32 cellular contexts compared by ENCODE assay signal in genomic region chr3:20400281-20400680, GRCh38.
"Had no signal": no experiment of that assay in that cellular context is flagged by ENCODE, and none has a peak within 500 bp of the region (broad histone marks: within the 10 kb centered on the region; RNA-seq: fewer than 3 reads in every experiment).

No MANE protein-coding gene starts in this region.

- H3K4me3 ChIP-seq: adrenal gland, ascending aorta, body of pancreas, breast epithelium, cardiac muscle cell had no signal

- H3K4me1 ChIP-seq: adrenal gland, ascending aorta, body of pancreas, breast epithelium had no signal

- H3K27ac ChIP-seq: adrenal gland, body of pancreas, brain microvascular endothelial cell, breast epithelium, cardiac muscle cell had no signal

- H3K9me3 ChIP-seq: adrenal gland, ascending aorta, body of pancreas, breast epithelium had no signal

- H3K27me3 ChIP-seq: adrenal gland, ascending aorta, body of pancreas, brain microvascular endothelial cell, breast epithelium, cardiac muscle cell had no signal

- H3K36me3 ChIP-seq: adrenal gland, ascending aorta, brain microvascular endothelial cell, breast epithelium, cardiac muscle cell had no signal

- ATAC-seq: activated naive CD4-positive, alpha-beta T cell treated with anti-CD3 and anti-CD28 coated beads, Interleukin-2, amount 50 U/mL, for 72 hours; activated naive CD8-positive, alpha-beta T cell treated with anti-CD3 and anti-CD28 coated beads, Interleukin-2, amount 50 U/mL, for 24 hours; activated T-cell treated with anti-CD3 and anti-CD28 coated beads, Interleukin-2, amount 50 U/mL, for 4 hours; activated T-cell treated with anti-CD3 and anti-CD28 coated beads, Interleukin-2, amount 50 U/mL, for 72 hours; activated T-helper 17 cell treated with anti-CD3 and anti-CD28 coated beads, Interleukin-2, amount 50 U/mL, for 72 hours; body of pancreas had no signal

- DNase-seq: activated effector memory CD4-positive, alpha-beta T cell treated with anti-CD3 and anti-CD28 coated beads, Interleukin-2, amount 50 U/mL, for 16 hours; activated effector memory CD4-positive, alpha-beta T cell treated with Interleukin-2 at 50 U/mL for 16 hours; activated gamma-delta T cell; activated gamma-delta T cell treated with Interleukin-2 at 50 U/mL for 16 hours; activated naive CD4-positive, alpha-beta T cell; activated naive CD4-positive, alpha-beta T cell treated with anti-CD3 and anti-CD28 coated beads for 36 hours; activated naive CD4-positive, alpha-beta T cell treated with anti-CD3 and anti-CD28 coated beads, Interleukin-2, amount 10 ng/mL, durations not matched to agents 7 days and 5 days; activated naive CD4-positive, alpha-beta T cell treated with anti-CD3 and anti-CD28 coated beads, Interleukin-2, amount 50 U/mL, for 16 hours; activated naive CD4-positive, alpha-beta T cell treated with Interleukin-2 at 50 U/mL for 16 hours; activated naive CD8-positive, alpha-beta T cell treated with anti-CD3 and anti-CD28 coated beads for 36 hours; activated naive CD8-positive, alpha-beta T cell treated with anti-CD3 and anti-CD28 coated beads, Interleukin-2, amount 10 ng/mL, durations not matched to agents 7 days and 5 days; activated naive CD8-positive, alpha-beta T cell treated with anti-CD3 and anti-CD28 coated beads, Interleukin-2, amount 50 U/mL, for 24 hours; activated T-cell treated with anti-CD3 and anti-CD28 coated beads for 4 hours; activated T-cell treated with anti-CD3 and anti-CD28 coated beads, Interleukin-2, amount 50 U/mL, for 1 hour; activated T-cell treated with anti-CD3 and anti-CD28 coated beads, Interleukin-2, amount 50 U/mL, for 24 hours; activated T-cell treated with anti-CD3 and anti-CD28 coated beads, Interleukin-2, amount 50 U/mL, for 4 hours; activated T-cell treated with anti-CD3 and anti-CD28 coated beads, Interleukin-2, amount 50 U/mL, for 48 hours; activated T-cell treated with anti-CD3 and anti-CD28 coated beads, Interleukin-2, amount 50 U/mL, for 72 hours; adrenal gland; amniotic stem cell; amygdala; anterior cingulate cortex; aorta; body of pancreas; brain microvascular endothelial cell; central memory CD4-positive, alpha-beta T cell; cerebellar nuclear complex had no signal
